Comparison of ENCODE assay signal across 8 cellular contexts in the genomic region with DNA sequence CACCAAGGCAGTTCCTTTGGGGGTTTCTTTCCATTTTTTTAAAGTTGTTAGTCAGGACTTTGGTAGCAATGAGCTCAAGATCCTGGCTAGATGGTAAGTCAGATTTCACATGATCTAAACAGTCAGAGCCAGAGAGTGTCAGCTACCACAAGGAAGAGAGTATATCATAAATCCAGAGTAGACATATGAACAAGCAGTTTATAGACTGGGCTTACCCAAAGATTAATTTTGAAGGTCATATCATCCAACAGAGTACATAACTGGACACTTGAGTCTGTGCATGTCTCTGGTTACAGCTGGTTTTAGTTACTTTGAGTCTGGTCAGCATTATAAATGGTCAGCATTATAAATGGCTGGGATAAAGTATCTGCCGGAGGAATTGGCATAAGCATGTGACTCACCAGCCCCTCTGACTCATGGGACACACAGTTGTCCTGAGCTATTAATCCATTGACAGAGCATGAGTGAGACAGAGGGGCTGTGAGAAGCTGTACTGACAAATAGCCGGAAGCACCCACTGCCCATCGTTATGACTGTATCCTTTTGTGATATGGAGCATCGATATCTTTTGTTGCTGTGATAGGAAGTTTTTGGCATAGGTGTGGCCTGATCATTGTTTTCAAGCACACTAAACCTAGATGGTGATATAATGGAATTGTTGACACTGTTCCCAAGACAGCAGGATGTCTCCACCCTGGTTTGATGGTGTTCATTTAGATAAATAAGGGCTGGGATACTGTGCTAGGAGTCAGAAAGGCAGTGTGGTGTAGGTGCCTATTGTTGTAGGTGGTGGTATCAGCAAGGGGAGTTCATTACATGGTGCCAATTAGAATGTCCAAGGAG. TPM values are rescaled to one million over a fixed set of nuclear protein-coding genes. Genes with fewer than 3 reads are reported as not detected.
DNase-seq lines count a peak whose midpoint lies in the region; ATAC-seq and TF ChIP-seq lines count a peak whose summit lies in the region.
"Had no signal": no experiment of that assay in that cellular context is flagged by ENCODE, and none has a peak within 500 bp of the region (broad histone marks: within the 10 kb centered on the region; RNA-seq: fewer than 3 reads in every experiment).

No MANE protein-coding gene starts in this region.

- H3K27ac ChIP-seq in ascending aorta (peak overlapping the region; percentile 79 to 80), upper lobe of left lung (peak overlapping the region in 1 of 4 donors; percentile 39)

- H3K36me3 ChIP-seq in ascending aorta (no peaks in the 10 kb centered on the region), upper lobe of left lung (no peaks in the 10 kb centered on the region)

- peak; percentile 81 for DNase-seq in HT-29 (ENCODE audit: low spot score)
- DNase-seq in ascending aorta (ENCODE audit: low spot score in 2 of 2) = peak in 1 of 2 donors; percentile 82
- DNase-seq in iris pigment epithelial cell (ENCODE audit: low read depth) = peak; percentile 97
- DNase-seq in upper lobe of left lung = no peak
- DNase-seq in hippocampal formation (lab: John Stamatoyannopoulos, UW) = no peak
- no peak for DNase-seq in NCI-H1930 (lab: John Stamatoyannopoulos, UW)
- DNase-seq: NCI-H345 had no signal

- no peak for TF ChIP-seq CTCF in ascending aorta (IDR thresholded peaks at IDR 0.05)
- no peak for TF ChIP-seq CTCF in upper lobe of left lung (IDR thresholded peaks at IDR 0.05)

- peak; percentile 26 to 86 for ATAC-seq in upper lobe of left lung (ENCODE audit: low FRiP score in 2 of 2)
- no peak for ATAC-seq in HG02870 (IDR thresholded peaks at IDR 0.05; ENCODE audit: unreplicated experiment)

- no peaks in the 10 kb centered on the region for H3K27me3 ChIP-seq in ascending aorta
- H3K27me3 ChIP-seq in upper lobe of left lung = no peaks in the 10 kb centered on the region

- H3K4me1 ChIP-seq in ascending aorta = peaks cover 4 to 23% of the 10 kb centered on the region in 2 donors
- peaks cover 0 to 11% (median 7%) of the 10 kb centered on the region in 4 donors for H3K4me1 ChIP-seq in upper lobe of left lung

- peaks cover 0 to 2% of the 10 kb centered on the region in 2 donors for H3K9me3 ChIP-seq in ascending aorta
- H3K9me3 ChIP-seq in upper lobe of left lung = no peaks in the 10 kb centered on the region

- 64 to 65% methylated on average over 4 of the region's 4 CpGs for WGBS in upper lobe of left lung, 2 donors

- intact Hi-C loops in ascending aorta (cut with DNase I) = loop anchor here (2.0 kb wide), 1 partner anchor 19 kb away; a partner anchor contains a TSS

- H3K4me3 ChIP-seq in ascending aorta (no peak overlapping the region), upper lobe of left lung (no peak overlapping the region)

- no peak for TF ChIP-seq POLR2A in upper lobe of left lung (IDR thresholded peaks at IDR 0.05)

- no peak for TF ChIP-seq EP300 in upper lobe of left lung (IDR thresholded peaks at IDR 0.05)

RNA-seq across cellular contexts. Expression of a gene that starts 19.2 kb away (rescaled TPM):
- not detected in 2 replicates for total RNA-seq in HT-29 (2014; rRNA removed; shearing (Covaris generic))
- 2.0 TPM for total RNA-seq in ascending aorta
- total RNA-seq in upper lobe of left lung = 10 to 100 TPM in 4 of 6 donors, 1 to 10 TPM in 2; 1.8 to 13.3 (median 10.2) TPM

Comparison
In these comparisons a context has a peak if more than half of its experiments do, and no peak if none do; other contexts are left out.
1. DNase-seq: peak in HT-29 (single experiment) and iris pigment epithelial cell (single experiment); none in upper lobe of left lung (0 of 2), hippocampal formation (0 of 2) and NCI-H1930 (0 of 2).